ENCODE assay signal across 12 cellular contexts in the genomic region with DNA sequence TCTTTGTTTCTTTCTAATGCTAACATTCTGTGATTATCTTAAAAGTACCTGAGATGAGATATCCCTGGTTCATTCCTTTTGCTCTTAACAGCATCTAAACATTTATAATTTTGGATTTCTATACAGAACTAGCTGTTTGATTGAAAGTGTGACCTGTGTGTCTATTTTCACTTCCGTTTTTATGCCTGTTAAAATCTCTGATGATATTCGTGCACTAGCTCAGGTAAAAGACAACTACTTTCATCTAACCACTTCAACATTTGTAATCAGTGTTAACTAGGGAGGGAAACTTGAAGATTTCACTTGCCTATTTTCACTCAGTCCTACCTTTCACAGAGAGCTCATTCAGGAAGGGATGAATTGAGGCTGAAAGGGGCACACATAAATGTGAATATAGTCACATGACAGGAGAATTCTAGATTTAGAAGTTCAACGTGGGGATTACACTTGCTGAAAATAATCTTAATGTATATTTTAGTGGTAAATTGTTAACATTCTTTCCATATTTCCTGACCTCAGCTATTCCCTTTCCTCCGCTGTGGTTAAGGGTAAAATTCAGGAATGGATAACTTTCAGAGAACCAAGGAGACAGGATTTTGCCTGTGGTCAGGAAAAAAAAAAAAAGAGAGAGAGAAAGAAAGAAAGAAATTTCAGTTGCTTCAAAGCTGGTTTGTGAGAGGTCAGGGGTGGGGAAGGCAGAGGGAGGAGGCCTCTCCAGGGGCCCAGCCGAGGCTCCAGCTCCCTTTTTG.
A peak's percentile ranks its signal among the peaks of the same experiment; 100 is the strongest.
DNase-seq lines count a peak whose midpoint lies in the region; ATAC-seq and TF ChIP-seq lines count a peak whose summit lies in the region.
"Had no signal": no experiment of that assay in that cellular context is flagged by ENCODE, and none has a peak within 500 bp of the region (broad histone marks: within the 10 kb centered on the region; RNA-seq: fewer than 3 reads in every experiment).

No MANE protein-coding gene starts in this region.

- H3K4me3 ChIP-seq in PC-9, result no peak overlapping the region
- H3K4me3 ChIP-seq in fibroblast of pulmonary artery (replicated peaks; ENCODE audit: low read depth, low read length), result no peak overlapping the region
- H3K4me3 ChIP-seq in sigmoid colon, result no peak overlapping the region

- H3K9me2 ChIP-seq in PC-9 (ENCODE audit: insufficient read depth), result no peaks in the 10 kb centered on the region

- H3K4me1 ChIP-seq in PC-9 (replicated peaks; ENCODE audit: insufficient read depth) (peaks cover 12% of the 10 kb centered on the region), sigmoid colon (peaks cover 0 to 41% (median 26%) of the 10 kb centered on the region in 4 donors)

- H3K27me3 ChIP-seq in PC-9 (ENCODE audit: insufficient read depth, low read depth), result no peaks in the 10 kb centered on the region
- no peaks in the 10 kb centered on the region for H3K27me3 ChIP-seq in sigmoid colon

- TF ChIP-seq CTCF in PC-9 (conservative IDR thresholded peaks at IDR 0.05) (no peak), fibroblast of pulmonary artery (IDR thresholded peaks at IDR 0.05; ENCODE audit: low read length, missing control alignments) (no peak), sigmoid colon (IDR thresholded peaks at IDR 0.05) (no peak)

- 60 to 68% methylated on average over 5 of the region's 5 CpGs for WGBS in sigmoid colon, 2 donors

- TF ChIP-seq EP300 in sigmoid colon (IDR thresholded peaks at IDR 0.05), result no peak

- H3K79me2 ChIP-seq in PC-9 (ENCODE audit: low read depth), result no peaks in the 10 kb centered on the region

- intact Hi-C loops in PC-9 (cut with micrococcal nuclease; ENCODE audit: unreplicated experiment) (no loop called here), sigmoid colon (cut with DNase I) (no loop called here)

- 0 out of 2 replicates have a peak overlapping the region, but pooled peaks have one; percentile 53 for H2AFZ ChIP-seq in PC-9

- CTCF ChIA-PET in PC-9 (lab: Charles Lee), result interaction anchor here (0.6 to 0.7 kb wide), 2 partner anchors 8 to 21 kb away, joined by 3 read pairs; no protein-coding TSS in a partner anchor

- no peak overlapping the region for H3K4me2 ChIP-seq in PC-9

- ATAC-seq in GM18511 (IDR thresholded peaks at IDR 0.05; ENCODE audit: unreplicated experiment) (peak; percentile 59), GM19351 (IDR thresholded peaks at IDR 0.05; ENCODE audit: unreplicated experiment) (no peak)

- BruUV-seq in PC-9 (replicated peaks; lab: Mats Ljungman, UMichigan), result no TSS peak

- H3K9me3 ChIP-seq in PC-9 (ENCODE audit: insufficient read depth, low read depth) (no peaks in the 10 kb centered on the region), sigmoid colon (no peaks in the 10 kb centered on the region)

- no peaks in the 10 kb centered on the region for H3F3A ChIP-seq in PC-9 (ENCODE audit: insufficient read depth, low read depth)

- POLR2A ChIA-PET in PC-9 (lab: Charles Lee; ENCODE audit: unreplicated experiment), result interaction anchor here (0.5 to 0.7 kb wide), 6 partner anchors 8 to 432 kb away, joined by 3 to 16 read pairs (median 8); no protein-coding TSS in a partner anchor

- H3K27ac ChIP-seq in PC-9, result no peak overlapping the region
- peak overlapping the region in 3 of 4 donors; percentile 45 to 62 (median 51) for H3K27ac ChIP-seq in sigmoid colon

- H3K36me3 ChIP-seq in PC-9 (ENCODE audit: low read depth) (no peaks in the 10 kb centered on the region), sigmoid colon (no peaks in the 10 kb centered on the region)

- TF ChIP-seq POLR2A in sigmoid colon (IDR thresholded peaks at IDR 0.05), result no peak

- peak in 1 of 2 experiments; percentile 25 for DNase-seq in PC-9
- peak; percentile 81 for DNase-seq in fibroblast of pulmonary artery (ENCODE audit: low read depth)
- DNase-seq in sigmoid colon, result no peak
- no peak for DNase-seq in DMS53 treated with DMSO at 0.1 percent for 48 hours (lab: John Stamatoyannopoulos, UW; ENCODE audit: unreplicated experiment)
- DNase-seq in ecto neural progenitor cell (ENCODE audit: low spot score), result no peak
- DNase-seq in stimulated activated CD8-positive, alpha-beta memory T cell treated with anti-CD3 and anti-CD28 coated beads, Interleukin-4, amount 100 ng/mL, for 48 hours, result no peak
- DNase-seq: activated naive CD4-positive, alpha-beta T cell treated with Interleukin-2 at 50 U/mL for 16 hours; erythroblast; midbrain; NCI-H1930 had no signal

- H4K20me1 ChIP-seq in PC-9 (ENCODE audit: insufficient read depth), result no peaks in the 10 kb centered on the region
